Comparison of ENCODE assay signal across 14 cellular contexts in the genomic region with DNA sequence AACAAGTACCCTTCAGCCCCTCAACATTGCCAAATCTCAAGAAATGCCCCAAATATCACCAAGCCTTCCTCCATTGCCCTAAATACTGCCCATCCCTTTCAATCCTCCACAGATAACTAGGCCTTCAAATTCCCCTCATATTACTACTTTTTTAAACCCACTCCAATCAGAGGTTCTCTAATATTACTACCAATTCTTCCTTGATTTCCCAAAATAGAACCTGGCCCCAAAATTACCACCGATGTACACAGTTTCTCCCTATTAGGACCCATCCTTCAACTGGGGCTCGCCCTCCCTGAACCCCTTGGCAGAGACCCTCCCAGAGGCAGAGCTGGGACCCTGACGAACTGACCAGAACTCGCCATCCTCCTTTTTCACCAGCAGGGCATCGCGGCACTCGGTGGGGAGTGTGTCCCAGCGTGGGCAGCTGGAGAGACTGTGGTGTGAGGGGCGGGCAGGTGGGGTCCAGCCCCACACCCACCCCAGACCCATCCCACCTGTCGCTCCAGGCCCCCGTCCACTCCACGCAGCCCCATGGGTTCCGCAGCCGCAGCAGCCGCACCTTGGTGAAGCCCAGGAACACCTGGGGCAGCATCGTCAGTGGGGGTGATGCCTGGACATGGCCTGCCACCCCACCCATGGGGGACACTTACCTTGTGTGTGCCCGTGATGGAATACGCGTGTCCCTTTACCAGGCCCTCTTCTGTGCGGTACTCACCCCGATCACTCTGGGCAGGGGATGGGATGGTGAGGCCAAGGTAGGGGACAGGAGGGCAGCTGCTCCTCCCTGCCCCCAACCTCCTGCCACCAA. TPM values are rescaled to one million over a fixed set of nuclear protein-coding genes. Genes with fewer than 3 reads are reported as not detected.
DNase-seq lines count a peak whose midpoint lies in the region; ATAC-seq, FAIRE-seq and TF ChIP-seq lines count a peak whose summit lies in the region.
"Had no signal": no experiment of that assay in that cellular context is flagged by ENCODE, and none has a peak within 500 bp of the region (broad histone marks: within the 10 kb centered on the region; RNA-seq: fewer than 3 reads in every experiment).

No MANE protein-coding gene starts in this region.

- intact Hi-C loops in CD8-positive, alpha-beta T cell (cut with DNase I, micrococcal nuclease): loop anchor here in 1 of 2 experiments (5.0 kb wide), 1 partner anchor 91 kb away; a partner anchor contains a TSS
- intact Hi-C loops in K562 (cut with micrococcal nuclease): loop anchor here (5.0 to 10.0 kb wide), 3 partner anchors 94 to 197 kb away; a partner anchor contains a TSS

- ATAC-seq in CD8-positive, alpha-beta T cell: no peak
- ATAC-seq in K562 (no peak), GM18519 (IDR thresholded peaks at IDR 0.05; ENCODE audit: low FRiP score, unreplicated experiment) (no peak)
- ATAC-seq: GM12878, heart left ventricle had no signal

- peak overlapping the region; percentile 63 for H3K4me3 Mint-ChIP-seq in CD8-positive, alpha-beta T cell
- H3K4me3 Mint-ChIP-seq in H9: peak overlapping the region in 1 of 2 experiments; percentile 18; a peak in 4 of 5 replicates

- H3T11ph ChIP-seq in H9 (ENCODE audit: low read length): no peak overlapping the region

- H3K4me2 ChIP-seq in H9 (ENCODE audit: insufficient read depth, insufficient read length, low read length) (no peak overlapping the region), K562 (ENCODE audit: insufficient read depth, low read length) (peak overlapping the region; percentile 68), neuronal stem cell (ENCODE audit: insufficient read depth, low read length, poor library complexity, severe bottlenecking) (no peak overlapping the region)

- no peak overlapping the region for H3K14ac ChIP-seq in H9 (ENCODE audit: insufficient read depth, low read length)
- peak overlapping the region; percentile 96 for H3K14ac ChIP-seq in neuronal stem cell (ENCODE audit: low read length)

- H3K9me3 ChIP-seq in CD8-positive, alpha-beta T cell (ENCODE audit: low read length): no peaks in the 10 kb centered on the region
- H3K9me3 ChIP-seq in H9 (ENCODE audit: control insufficient read depth, low read depth, low read length): no peaks in the 10 kb centered on the region
- H3K9me3 ChIP-seq in K562 (replicated peaks; ENCODE audit: control insufficient read depth, insufficient read depth, low read depth, low read length): no peaks in the 10 kb centered on the region
- H3K9me3 ChIP-seq in neuronal stem cell (replicated peaks in 1 of 2; ENCODE audit: control insufficient read depth in 2 of 2, insufficient read depth in 1 of 2, low read depth in 1 of 2, low read length in 2 of 2): no peaks in the 10 kb centered on the region
- H3K9me3 ChIP-seq: breast epithelium, heart left ventricle had no signal

- in situ Hi-C loops in K562 (cut with MboI): no loop called here

- H2BK12ac ChIP-seq in H9 (ENCODE audit: insufficient read length, low read depth, low read length) (no peak overlapping the region), neuronal stem cell (ENCODE audit: low read length) (peak overlapping the region; percentile 99)

- no peaks in the 10 kb centered on the region for H3K9me1 ChIP-seq in K562 (ENCODE audit: control insufficient read depth, insufficient read depth, low read length)

- H4K91ac ChIP-seq in H9 (ENCODE audit: insufficient read length, low read depth, low read length) (no peak overlapping the region), neuronal stem cell (ENCODE audit: low read depth, low read length, poor library complexity) (no peak overlapping the region)

- no peak overlapping the region for H3K4me3 ChIP-seq in CD8-positive, alpha-beta T cell (ENCODE audit: low read depth, low read length)
- H3K4me3 ChIP-seq in K562: no peak overlapping the region
- H3K4me3 ChIP-seq in neuronal stem cell (ENCODE audit: low read length in 2 of 2): peak overlapping the region in 1 of 2 donors; percentile 44
- H3K4me3 ChIP-seq: GM12878, heart left ventricle had no signal

- POLR2A ChIA-PET in CD8-positive, alpha-beta T cell (lab: Charles Lee): interaction anchor here (0.6 kb wide), 1 partner anchor 142 kb away, joined by 3 read pairs; no protein-coding TSS in a partner anchor
- POLR2A ChIA-PET in K562 (lab: Yijun Ruan, JAX): interaction anchor here (0.6 to 0.9 kb wide), 3 partner anchors 10 to 44 kb away, joined by 3 to 5 read pairs (median 3); no protein-coding TSS in a partner anchor

- no peaks in the 10 kb centered on the region for H3K79me1 ChIP-seq in H9 (ENCODE audit: insufficient read depth, low read depth, low read length, poor library complexity, severe bottlenecking)
- no peaks in the 10 kb centered on the region for H3K79me1 ChIP-seq in neuronal stem cell (ENCODE audit: low read depth, low read length)

- H3K36me3 Mint-ChIP-seq in CD8-positive, alpha-beta T cell: no peaks in the 10 kb centered on the region
- H3K36me3 Mint-ChIP-seq in H9 (ENCODE audit: insufficient read depth in 1 of 3, low read depth in 3 of 3): peaks cover 0 to 6% (median 0%) of the 10 kb centered on the region in 3 experiments; a peak in 3 of 7 replicates

- BruUV-seq in K562 (replicated peaks; lab: Mats Ljungman, UMichigan): TSS peak; percentile 56

- no peaks in the 10 kb centered on the region for H3K79me2 ChIP-seq in H9 (ENCODE audit: insufficient read depth, low read length)
- H3K79me2 ChIP-seq in K562 (ENCODE audit: control insufficient read depth, insufficient read depth, low read length): peaks cover 8% of the 10 kb centered on the region; the same call in 1 of the 3 replicates

- no peak overlapping the region for H4K8ac ChIP-seq in H9 (replicated peaks; ENCODE audit: insufficient read length, low read depth, low read length)
- H4K8ac ChIP-seq in neuronal stem cell (ENCODE audit: low read depth, low read length): no peak overlapping the region

- TF ChIP-seq CTCF in CD8-positive, alpha-beta T cell (IDR thresholded peaks at IDR 0.05): no peak
- TF ChIP-seq CTCF in H9 (conservative IDR thresholded peaks at IDR 0.05): peak; percentile 38; the same call in 2 of the 3 replicates
- TF ChIP-seq CTCF in K562 (IDR thresholded peaks at IDR 0.05 in 2 of 3, conservative IDR thresholded peaks at IDR 0.05 in 1 of 3; ENCODE audit: insufficient read depth in 2 of 3, low read depth in 1 of 3, low read length in 3 of 3): no peak

- FAIRE-seq in K562 (lab: Jason Lieb, UNC): peak; percentile 51
- FAIRE-seq: GM12878 had no signal

- H3K36me3 ChIP-seq in CD8-positive, alpha-beta T cell (ENCODE audit: insufficient read depth, low read length): no peaks in the 10 kb centered on the region
- H3K36me3 ChIP-seq in K562 (ENCODE audit: control insufficient read depth, insufficient read depth, low read length) (0 out of 3 replicates have a peak, but pooled peaks cover 2% of the 10 kb centered on the region), neuronal stem cell (replicated peaks in 1 of 2; ENCODE audit: control insufficient read depth in 2 of 2, insufficient read depth in 2 of 2, low read length in 2 of 2) (no peaks in the 10 kb centered on the region)
- H3K36me3 ChIP-seq: breast epithelium, heart left ventricle had no signal

- no peaks in the 10 kb centered on the region for H3K9me3 Mint-ChIP-seq in CD8-positive, alpha-beta T cell
- no peaks in the 10 kb centered on the region; a peak in 1 of 5 replicates for H3K9me3 Mint-ChIP-seq in H9

- no peak overlapping the region for H2AFZ ChIP-seq in H9 (ENCODE audit: low read length)
- H2AFZ ChIP-seq in K562 (ENCODE audit: low read depth, low read length): 0 out of 2 replicates have a peak overlapping the region, but pooled peaks have one; percentile 53
- no peak overlapping the region for H2AFZ ChIP-seq in neuronal stem cell (ENCODE audit: low read length)

- H3K4me1 ChIP-seq in CD8-positive, alpha-beta T cell (ENCODE audit: insufficient read depth, low read length): peaks cover 45% of the 10 kb centered on the region
- H3K4me1 ChIP-seq in H9 (ENCODE audit: insufficient read depth, low read length) (no peaks in the 10 kb centered on the region; the same call in 1 of the 2 replicates), K562 (replicated peaks in 1 of 2; ENCODE audit: control insufficient read depth in 2 of 2, insufficient read depth in 2 of 2, low read length in 2 of 2) (peaks cover 19 to 55% of the 10 kb centered on the region in 2 experiments; a peak in 4 of 5 replicates), neuronal stem cell (ENCODE audit: control insufficient read depth in 2 of 2, insufficient read depth in 1 of 2, low read depth in 1 of 2, low read length in 2 of 2) (peaks cover 0 to 8% of the 10 kb centered on the region in 2 donors)

- H2BK15ac ChIP-seq in H9 (ENCODE audit: low read depth, low read length) (no peak overlapping the region), neuronal stem cell (ENCODE audit: low read length) (peak overlapping the region; percentile 85)

- no peak overlapping the region for H3K27ac ChIP-seq in CD8-positive, alpha-beta T cell (ENCODE audit: low read depth, low read length)
- H3K27ac ChIP-seq in H9 (ENCODE audit: insufficient read length, low read depth, low read length) (no peak overlapping the region), K562 (ENCODE audit: extremely low read depth, low read depth, low read length) (no peak overlapping the region), neuronal stem cell (replicated peaks; ENCODE audit: low read length) (no peak overlapping the region)
- H3K27ac ChIP-seq: epithelial cell of prostate, heart left ventricle had no signal

- H3K23ac ChIP-seq in H9 (ENCODE audit: insufficient read length, low read depth, low read length): no peak overlapping the region
- peak overlapping the region; percentile 89 for H3K23ac ChIP-seq in neuronal stem cell (ENCODE audit: low read depth, low read length, poor library complexity)

- no peak overlapping the region for H3K9ac ChIP-seq in H9 (ENCODE audit: extremely low read depth, insufficient read length, low read length)
- peak overlapping the region; percentile 50 to 89; a peak in 2 of 4 replicates for H3K9ac ChIP-seq in K562 (ENCODE audit: insufficient read depth in 1 of 2, low read depth in 2 of 2, low read length in 2 of 2)
- peak overlapping the region; percentile 44 for H3K9ac ChIP-seq in neuronal stem cell (ENCODE audit: low read depth, low read length, poor library complexity)

- H2BK20ac ChIP-seq in H9 (ENCODE audit: low read depth, low read length, poor library complexity, severe bottlenecking): no peak overlapping the region

- no peak overlapping the region for H3K56ac ChIP-seq in H9 (ENCODE audit: insufficient read length, low read depth, low read length)

- no peak for TF ChIP-seq POLR2A in K562 (conservative IDR thresholded peaks at IDR 0.05)

- H2BK5ac ChIP-seq in H9 (ENCODE audit: insufficient read length, low read length): no peak overlapping the region
- no peak overlapping the region for H2BK5ac ChIP-seq in neuronal stem cell (ENCODE audit: low read length)

- peak overlapping the region; percentile 3 for H3K27ac Mint-ChIP-seq in CD8-positive, alpha-beta T cell
- H3K27ac Mint-ChIP-seq in H9: no peak overlapping the region

- H3K27me3 ChIP-seq in CD8-positive, alpha-beta T cell (ENCODE audit: insufficient read depth, low read length): no peaks in the 10 kb centered on the region
- no peaks in the 10 kb centered on the region; the same call in 1 of the 2 replicates for H3K27me3 ChIP-seq in H9 (ENCODE audit: insufficient read depth, low read length)
- no peaks in the 10 kb centered on the region for H3K27me3 ChIP-seq in K562 (ENCODE audit: control insufficient read depth in 2 of 2, insufficient read depth in 2 of 2, low read length in 2 of 2)
- H3K27me3 ChIP-seq in neuronal stem cell (ENCODE audit: control insufficient read depth in 3 of 3, insufficient read depth in 3 of 3, low read depth in 1 of 3, low read length in 3 of 3): peaks cover 0 to 18% (median 8%) of the 10 kb centered on the region in 3 experiments
- H3K27me3 ChIP-seq: breast epithelium, heart left ventricle had no signal

- H3K4ac ChIP-seq in H9 (ENCODE audit: low read depth, low read length) (no peak overlapping the region), neuronal stem cell (ENCODE audit: low read length) (peak overlapping the region; percentile 98)

- H2BK120ac ChIP-seq in H9 (ENCODE audit: low read depth, low read length, poor library complexity, severe bottlenecking): no peak overlapping the region
- H2BK120ac ChIP-seq in neuronal stem cell (ENCODE audit: low read depth, low read length): no peak overlapping the region

- TF ChIP-seq RAD21 in K562 (CRISPR knock-in tag; conservative IDR thresholded peaks at IDR 0.05 in 1 of 2, IDR thresholded peaks at IDR 0.05 in 1 of 2): no peak

- H3K18ac ChIP-seq in H9 (ENCODE audit: insufficient read length, low read depth, low read length) (no peak overlapping the region), neuronal stem cell (ENCODE audit: low read length) (peak overlapping the region; percentile 67)

- no peaks in the 10 kb centered on the region for H3K27me3 Mint-ChIP-seq in CD8-positive, alpha-beta T cell (ENCODE audit: low read depth)
- H3K27me3 Mint-ChIP-seq in H9 (ENCODE audit: low read depth): peaks cover 26% of the 10 kb centered on the region

- DNase-seq in CD8-positive, alpha-beta T cell: no peak
- peak; percentile 27 for DNase-seq in H9
- no peak for DNase-seq in K562 (ENCODE audit: extremely low read depth in 1 of 4, low spot score in 3 of 4)
- no peak for DNase-seq in neuronal stem cell (ENCODE audit: low spot score)
- DNase-seq in midbrain (lab: John Stamatoyannopoulos, UW): no peak
- DNase-seq in NCI-H1105 (lab: John Stamatoyannopoulos, UW): no peak
- DNase-seq: DMS153 had no signal

- no peak for TF ChIP-seq EP300 in K562 (IDR thresholded peaks at IDR 0.05; ENCODE audit: low read length)

- H4K20me1 ChIP-seq in H9 (ENCODE audit: control insufficient read depth, insufficient read depth, insufficient read length): no peaks in the 10 kb centered on the region
- no peaks in the 10 kb centered on the region for H4K20me1 ChIP-seq in K562 (replicated peaks; ENCODE audit: control insufficient read depth, insufficient read depth, low read length)

- peaks cover 38% of the 10 kb centered on the region for H3K4me1 Mint-ChIP-seq in CD8-positive, alpha-beta T cell (ENCODE audit: low read depth)
- H3K4me1 Mint-ChIP-seq in H9: peaks cover 4 to 10% of the 10 kb centered on the region in 2 experiments; a peak in 3 of 4 replicates

- H2AK5ac ChIP-seq in H9 (ENCODE audit: insufficient read length, low read length) (no peak overlapping the region), neuronal stem cell (ENCODE audit: low read depth, low read length) (peak overlapping the region; percentile 74)

- no peak overlapping the region for H4K5ac ChIP-seq in H9 (ENCODE audit: insufficient read length, low read depth, low read length)

- peaks cover 8% of the 10 kb centered on the region for H3K23me2 ChIP-seq in H9 (ENCODE audit: insufficient read length, low read depth, low read length, poor library complexity, severe bottlenecking)

- CTCF ChIA-PET in CD8-positive, alpha-beta T cell (lab: Charles Lee): interaction anchor here (2.1 kb wide), 1 partner anchor 32 kb away, joined by 7 read pairs; no protein-coding TSS in a partner anchor
- CTCF ChIA-PET in K562 (lab: Yijun Ruan, JAX; ENCODE audit: low intra/inter-chr PET ratio): no interaction called here

- WGBS in H9 (ENCODE audit: extremely low coverage, insufficient read length, low lambda C conversion rate): no CpG with 5 or more reads among the region's 21 CpGs
- WGBS in K562 (ENCODE audit: insufficient coverage, low coverage, missing lambda C conversion rate): 92% methylated on average over 20 of the region's 21 CpGs
- WGBS in neuronal stem cell (ENCODE audit: extremely low coverage in 2 of 2, insufficient read length in 2 of 2, insufficient replicate concordance in 1 of 2), 2 donors: no CpG with 5 or more reads among the region's 21 CpGs

RNA-seq across cellular contexts. Expression of a gene that starts 6.1 kb away (rescaled TPM):
- total RNA-seq in CD8-positive, alpha-beta T cell: 1 to 10 TPM; 2.7 to 3.2 TPM
- total RNA-seq in H9 (2021) (10.3 and 10.5 TPM in 2 replicates), K562 (2014; rRNA removed) (1.6 and 3.1 TPM in 2 replicates), K562 (2014; rRNA removed; fragmentation: Illumina TruSeq; extraction: Trizol) (0.89 and 1.2 TPM in 2 replicates), K562 (2015; rRNA removed; fragmentation: Illumina TruSeq; extraction: Trizol) (0.83 and 0.87 TPM in 2 replicates), K562 (2021) (3.7 and 4.8 TPM in 2 replicates)
- 21.8 and 34.6 TPM in 2 replicates for total RNA-seq in K562 (2011; cell fraction: chromatin; rRNA removed; ENCODE audit: low replicate concordance)
- 22.1 and 24.8 TPM in 2 replicates for total RNA-seq in K562 (2011; cell fraction: nucleolus; rRNA removed)
- 16.0 and 28.2 TPM in 2 replicates for total RNA-seq in K562 (2011; cell fraction: nucleoplasm; rRNA removed)
- polyA plus RNA-seq in K562 (2011; rRNA removed) (6.8 and 14.8 TPM in 2 replicates), K562 (2014; fragmentation: Illumina TruSeq; extraction: Trizol) (3.4 and 4.7 TPM in 2 replicates), K562 (2014; fragmentation: Nextera tagmentation; extraction: Ambion mirVana) (1 to 10 TPM in 1 of 2 experiments, under 1 TPM in 1; 0.84 to 1.0 TPM), K562 (2014; rRNA removed) (5.6 and 7.0 TPM in 2 replicates)
- 11.9 and 13.7 TPM in 2 replicates for polyA plus RNA-seq in K562 (2011; cell fraction: cytosol; rRNA removed)
- 61.9 and 73.0 TPM in 2 replicates for polyA plus RNA-seq in K562 (2011; cell fraction: nucleus; rRNA removed)
- polyA plus RNA-seq in K562 (2012): 2.9 and 8.2 TPM in 2 replicates
- polyA minus RNA-seq in K562 (2011; rRNA and poly(A)+ RNA removed): 1.2 and 1.3 TPM in 2 replicates
- polyA minus RNA-seq in K562 (2011; cell fraction: cytosol; rRNA and poly(A)+ RNA removed): 2.8 and 4.4 TPM in 2 replicates
- polyA minus RNA-seq in K562 (2011; cell fraction: nucleus; rRNA and poly(A)+ RNA removed): 5.1 and 7.3 TPM in 2 replicates
- polyA plus RNA-seq in neuronal stem cell (2013, experiment 1 of 2): 5.6 TPM
- polyA plus RNA-seq in neuronal stem cell (2013, experiment 2 of 2): 5.2 TPM

RNA-seq across cellular contexts. Expression of a gene that starts 35.2 kb away (rescaled TPM):
- total RNA-seq in CD8-positive, alpha-beta T cell: not detected
- 0.92 TPM in 1 of 2 replicates, not detected in the other for total RNA-seq in H9 (2021)
- not detected in 2 replicates for total RNA-seq in K562 (2011; cell fraction: chromatin; rRNA removed; ENCODE audit: low replicate concordance)
- total RNA-seq in K562 (2011; cell fraction: nucleolus; rRNA removed): not detected in 2 replicates
- total RNA-seq in K562 (2011; cell fraction: nucleoplasm; rRNA removed): not detected in 2 replicates
- total RNA-seq in K562 (2014; rRNA removed): not detected in 2 replicates
- total RNA-seq in K562 (2014; rRNA removed; fragmentation: Illumina TruSeq; extraction: Trizol): not detected in 2 replicates
- not detected in 2 replicates for total RNA-seq in K562 (2015; rRNA removed; fragmentation: Illumina TruSeq; extraction: Trizol)
- not detected in 2 replicates for total RNA-seq in K562 (2021)
- polyA plus RNA-seq in K562 (2011; rRNA removed): not detected in 2 replicates
- polyA plus RNA-seq in K562 (2011; cell fraction: cytosol; rRNA removed): not detected in 2 replicates
- not detected in 2 replicates for polyA plus RNA-seq in K562 (2011; cell fraction: nucleus; rRNA removed)
- not detected in 2 replicates for polyA plus RNA-seq in K562 (2012)
- not detected in 2 replicates for polyA plus RNA-seq in K562 (2014; fragmentation: Illumina TruSeq; extraction: Trizol)
- not detected for polyA plus RNA-seq in K562 (2014; fragmentation: Nextera tagmentation; extraction: Ambion mirVana)
- not detected in 2 replicates for polyA plus RNA-seq in K562 (2014; rRNA removed)
- polyA minus RNA-seq in K562 (2011; rRNA and poly(A)+ RNA removed): not detected in 2 replicates
- polyA minus RNA-seq in K562 (2011; cell fraction: cytosol; rRNA and poly(A)+ RNA removed): not detected in 2 replicates
- not detected in 2 replicates for polyA minus RNA-seq in K562 (2011; cell fraction: nucleus; rRNA and poly(A)+ RNA removed)
- polyA plus RNA-seq in neuronal stem cell (2013, experiment 1 of 2): 0.18 TPM
- polyA plus RNA-seq in neuronal stem cell (2013, experiment 2 of 2): not detected
- total RNA-seq: GM12878, heart left ventricle, liver, pulmonary artery endothelial cell had no signal
- polyA plus RNA-seq: liver had no signal

RNA-seq across cellular contexts. Expression of a gene that starts 50.9 kb away (rescaled TPM):
- total RNA-seq in CD8-positive, alpha-beta T cell: not detected
- total RNA-seq in H9 (2021): 0.90 and 1.4 TPM in 2 replicates
- total RNA-seq in K562 (2011; cell fraction: chromatin; rRNA removed; ENCODE audit: low replicate concordance): not detected in 2 replicates
- total RNA-seq in K562 (2011; cell fraction: nucleolus; rRNA removed): not detected in 2 replicates
- not detected in 2 replicates for total RNA-seq in K562 (2011; cell fraction: nucleoplasm; rRNA removed)
- total RNA-seq in K562 (2014; rRNA removed): not detected in 2 replicates
- total RNA-seq in K562 (2014; rRNA removed; fragmentation: Illumina TruSeq; extraction: Trizol): not detected in 2 replicates
- total RNA-seq in K562 (2015; rRNA removed; fragmentation: Illumina TruSeq; extraction: Trizol): not detected in 2 replicates
- total RNA-seq in K562 (2021): not detected in 2 replicates
- polyA plus RNA-seq in K562 (2011; rRNA removed): not detected in 2 replicates
- polyA plus RNA-seq in K562 (2011; cell fraction: cytosol; rRNA removed): not detected in 2 replicates
- not detected in 2 replicates for polyA plus RNA-seq in K562 (2011; cell fraction: nucleus; rRNA removed)
- not detected in 2 replicates for polyA plus RNA-seq in K562 (2012)
- polyA plus RNA-seq in K562 (2014; fragmentation: Illumina TruSeq; extraction: Trizol): not detected in 2 replicates
- not detected for polyA plus RNA-seq in K562 (2014; fragmentation: Nextera tagmentation; extraction: Ambion mirVana)
- not detected in 2 replicates for polyA plus RNA-seq in K562 (2014; rRNA removed)
- polyA minus RNA-seq in K562 (2011; rRNA and poly(A)+ RNA removed): not detected in 2 replicates
- not detected in 2 replicates for polyA minus RNA-seq in K562 (2011; cell fraction: cytosol; rRNA and poly(A)+ RNA removed)
- not detected in 2 replicates for polyA minus RNA-seq in K562 (2011; cell fraction: nucleus; rRNA and poly(A)+ RNA removed)
- not detected for polyA plus RNA-seq in neuronal stem cell (2013, experiment 1 of 2)
- polyA plus RNA-seq in neuronal stem cell (2013, experiment 2 of 2): not detected
- total RNA-seq: GM12878, heart left ventricle, liver, pulmonary artery endothelial cell had no signal
- polyA plus RNA-seq: GM12878, heart left ventricle had no signal
